ENCODE assay signal across 35 cellular contexts in genomic region chr5:73422164-73422563, GRCh38. TPM values are rescaled to one million over a fixed set of nuclear protein-coding genes. Genes with fewer than 3 reads are reported as not detected.
DNase-seq lines count a peak whose midpoint lies in the region; ATAC-seq and TF ChIP-seq lines count a peak whose summit lies in the region.
"Had no signal": no experiment of that assay in that cellular context is flagged by ENCODE, and none has a peak within 500 bp of the region (broad histone marks: within the 10 kb centered on the region; RNA-seq: fewer than 3 reads in every experiment).

No MANE protein-coding gene starts in this region.

- DNase-seq in NCI-H82 (lab: John Stamatoyannopoulos, UW) (peak; percentile 31), NCI-H82 treated with DMSO at 0.1 percent for 48 hours (lab: John Stamatoyannopoulos, UW; ENCODE audit: unreplicated experiment) (no peak), chondrocyte (ENCODE audit: low spot score) (no peak), SIG-M5 (lab: John Stamatoyannopoulos, UW) (no peak), NCI-H2107 treated with DMSO at 0.1 percent for 48 hours (lab: John Stamatoyannopoulos, UW; ENCODE audit: unreplicated experiment) (no peak)
- DNase-seq: activated B cell treated with CpG ODN at 0.5 μM for 24 hours; activated CD4-positive, alpha-beta T cell treated with anti-CD3 and anti-CD28 coated beads, Interleukin-2, amount 10 ng/mL, durations not matched to agents 7 days and 5 days; activated effector memory CD4-positive, alpha-beta T cell treated with anti-CD3 and anti-CD28 coated beads, Interleukin-2, amount 50 U/mL, for 16 hours; activated naive CD8-positive, alpha-beta T cell treated with anti-CD3 and anti-CD28 coated beads for 36 hours; activated T-cell treated with anti-CD3 and anti-CD28 coated beads, Interleukin-2, amount 50 U/mL, for 1 hour; anterior cingulate cortex; CD8-positive, alpha-beta T cell; colonic mucosa; DMS153; effector CD8-positive, alpha-beta T cell; HFFc6; left lung; MM.1S; NCI-H1417; NCI-H2029 treated with DMSO at 0.1 percent for 48 hours; NCI-H2227 treated with DMSO at 0.1 percent for 48 hours; NCI-H526; psoas muscle; SHP77 treated with DMSO at 0.1 percent for 48 hours; sigmoid colon; stimulated activated CD4-positive, alpha-beta T cell treated with anti-CD3 and anti-CD28 coated beads, Interleukin-12 subunit alpha, Interleukin-12 subunit beta, amount 100 ng/mL, for 4 hours; stimulated activated CD4-positive, alpha-beta T cell treated with anti-CD3 and anti-CD28 coated beads, Interleukin-2, amount 100 ng/mL, for 48 hours; stimulated activated naive CD8-positive, alpha-beta T cell treated with anti-CD3 and anti-CD28 coated beads, Interleukin-15, amount 100 ng/mL, for 72 hours had no signal

- H3K79me2 ChIP-seq in OCI-LY3 (ENCODE audit: low read length): no peaks in the 10 kb centered on the region

- TF ChIP-seq CTCF in OCI-LY3 (IDR thresholded peaks at IDR 0.05; ENCODE audit: low read depth, low read length) (peak; percentile 26), chondrocyte (IDR thresholded peaks at IDR 0.05) (peak; percentile 51)

- H3K27me3 ChIP-seq in OCI-LY3 (ENCODE audit: low read depth, low read length): no peaks in the 10 kb centered on the region

- H4K20me1 ChIP-seq in OCI-LY3 (ENCODE audit: insufficient read depth, low read length): no peaks in the 10 kb centered on the region

- H3K27me3 Mint-ChIP-seq in chondrocyte (ENCODE audit: low read depth): peaks cover 11% of the 10 kb centered on the region

- H2AFZ ChIP-seq in OCI-LY3 (ENCODE audit: low read depth, low read length): no peak overlapping the region

- H3K4me2 ChIP-seq in OCI-LY3 (ENCODE audit: low read length): no peak overlapping the region
- H3K4me2 ChIP-seq: KMS-11 had no signal

- H3K9ac ChIP-seq in OCI-LY3 (ENCODE audit: low read length): no peak overlapping the region
- H3K9ac ChIP-seq: KMS-11 had no signal

- ATAC-seq in HG03039 (IDR thresholded peaks at IDR 0.05; ENCODE audit: unreplicated experiment) (no peak), HG02973 (IDR thresholded peaks at IDR 0.05; ENCODE audit: unreplicated experiment) (no peak)
- ATAC-seq: CD8-positive, alpha-beta T cell; left lung; psoas muscle; stimulated activated naive CD8-positive, alpha-beta T cell treated with anti-CD3 and anti-CD28 coated beads, Interleukin-15, amount 100 ng/mL, for 72 hours had no signal

- no peaks in the 10 kb centered on the region for H3K9me3 ChIP-seq in OCI-LY3 (ENCODE audit: insufficient read depth, low read length)
- H3K9me3 ChIP-seq: colonic mucosa, left lung, neutrophil, psoas muscle, sigmoid colon, thoracic aorta had no signal

- H3K9me3 Mint-ChIP-seq in chondrocyte (ENCODE audit: low read depth): no peaks in the 10 kb centered on the region
- H3K9me3 Mint-ChIP-seq: activated B cell treated with CpG ODN at 0.5 μM for 24 hours; activated CD4-positive, alpha-beta T cell treated with anti-CD3 and anti-CD28 coated beads, Interleukin-2, amount 10 ng/mL, durations not matched to agents 7 days and 5 days; CD8-positive, alpha-beta T cell; HFFc6 had no signal

- no peak overlapping the region for H3K27ac ChIP-seq in OCI-LY3 (ENCODE audit: low read length)
- H3K27ac ChIP-seq: colonic mucosa, epithelial cell of prostate, KMS-11, left lung, neutrophil, psoas muscle, sigmoid colon, thoracic aorta had no signal

- H3K4me3 ChIP-seq in OCI-LY3 (ENCODE audit: low read length): no peak overlapping the region
- H3K4me3 ChIP-seq: colonic mucosa, left lung, psoas muscle, sigmoid colon, thoracic aorta had no signal

- H3K36me3 Mint-ChIP-seq in chondrocyte (ENCODE audit: low read depth): no peaks in the 10 kb centered on the region
- H3K36me3 Mint-ChIP-seq: activated naive CD8-positive, alpha-beta T cell treated with anti-CD3 and anti-CD28 coated beads for 36 hours; CD8-positive, alpha-beta T cell had no signal

- H3K4me1 ChIP-seq in OCI-LY3 (ENCODE audit: low read length): no peaks in the 10 kb centered on the region
- H3K4me1 ChIP-seq: colonic mucosa had no signal

- peaks cover 46% of the 10 kb centered on the region for H3K4me1 Mint-ChIP-seq in chondrocyte (ENCODE audit: low read depth)

- no peak overlapping the region for H3K27ac Mint-ChIP-seq in chondrocyte (ENCODE audit: unreplicated experiment)
- H3K27ac Mint-ChIP-seq: activated B cell treated with CpG ODN at 0.5 μM for 24 hours; activated CD4-positive, alpha-beta T cell treated with anti-CD3 and anti-CD28 coated beads, Interleukin-2, amount 10 ng/mL, durations not matched to agents 7 days and 5 days; activated naive CD8-positive, alpha-beta T cell treated with anti-CD3 and anti-CD28 coated beads for 36 hours; CD8-positive, alpha-beta T cell; HFFc6; stimulated activated naive CD8-positive, alpha-beta T cell treated with anti-CD3 and anti-CD28 coated beads, Interleukin-15, amount 100 ng/mL, for 72 hours had no signal

- H3K36me3 ChIP-seq in OCI-LY3 (replicated peaks; ENCODE audit: low read depth, low read length): no peaks in the 10 kb centered on the region
- H3K36me3 ChIP-seq: colonic mucosa, left lung, neutrophil, sigmoid colon, thoracic aorta had no signal

- no peak overlapping the region for H3K4me3 Mint-ChIP-seq in chondrocyte (ENCODE audit: unreplicated experiment)
- H3K4me3 Mint-ChIP-seq: activated B cell treated with CpG ODN at 0.5 μM for 24 hours; activated CD4-positive, alpha-beta T cell treated with anti-CD3 and anti-CD28 coated beads, Interleukin-2, amount 10 ng/mL, durations not matched to agents 7 days and 5 days; activated naive CD8-positive, alpha-beta T cell treated with anti-CD3 and anti-CD28 coated beads for 36 hours; CD8-positive, alpha-beta T cell; HFFc6; stimulated activated naive CD8-positive, alpha-beta T cell treated with anti-CD3 and anti-CD28 coated beads, Interleukin-15, amount 100 ng/mL, for 72 hours had no signal

RNA-seq across cellular contexts. Expression of gene FOXD1, which starts 26.4 kb away (rescaled TPM):
- total RNA-seq in chondrocyte: 28.1 to 78.9 TPM (median 28.6 TPM) in 3 replicates
- total RNA-seq: activated CD4-positive, alpha-beta T cell treated with anti-CD3 and anti-CD28 coated beads, Interleukin-2, amount 10 ng/mL, durations not matched to agents 7 days and 5 days had no signal
